9 cellular contexts compared by ENCODE assay signal in genomic region chr2:47346-48218, GRCh38. TPM values are rescaled to one million over a fixed set of nuclear protein-coding genes. Genes with fewer than 3 reads are reported as not detected.
DNase-seq lines count a peak whose midpoint lies in the region; ATAC-seq and TF ChIP-seq lines count a peak whose summit lies in the region.
"Had no signal": no experiment of that assay in that cellular context is flagged by ENCODE, and none has a peak within 500 bp of the region (broad histone marks: within the 10 kb centered on the region; RNA-seq: fewer than 3 reads in every experiment).

No MANE protein-coding gene starts in this region.

- H3K27me3 Mint-ChIP-seq in CD4-positive, alpha-beta memory T cell, result peaks cover 7% of the 10 kb centered on the region in 2 donors
- peaks cover 25 to 44% of the 10 kb centered on the region in 2 donors for H3K27me3 Mint-ChIP-seq in T-cell

- peak overlapping the region; percentile 83 to 92 (median 88) for H3K4me3 Mint-ChIP-seq in CD4-positive, alpha-beta memory T cell
- peak overlapping the region; percentile 74 to 88 (median 82) for H3K4me3 Mint-ChIP-seq in T-cell

- POLR2A ChIA-PET in CD4-positive, alpha-beta memory T cell (lab: Charles Lee; ENCODE audit: partially characterized antibody), result interaction anchor here (0.6 to 2.7 kb wide), 4 partner anchors 12 to 629 kb away, joined by 3 to 14 read pairs (median 4); partner anchors contain the start of gene TMEM18
- POLR2A ChIA-PET in T-cell (lab: Charles Lee), result no interaction called here

- H3K4me3 ChIP-seq in CD4-positive, alpha-beta memory T cell (ENCODE audit: low read length in 2 of 2), result peak overlapping the region in 1 of 2 donors; percentile 62
- peak overlapping the region; percentile 72 for H3K4me3 ChIP-seq in left ventricle myocardium inferior

- H3K36me3 Mint-ChIP-seq in CD4-positive, alpha-beta memory T cell, result peaks cover 0 to 2% of the 10 kb centered on the region in 2 donors
- no peaks in the 10 kb centered on the region for H3K36me3 Mint-ChIP-seq in T-cell

- intact Hi-C loops in CD4-positive, alpha-beta memory T cell (cut with micrococcal nuclease), result no loop called here
- intact Hi-C loops in left ventricle myocardium inferior (cut with micrococcal nuclease), result no loop called here

- peaks cover 5 to 21% (median 15%) of the 10 kb centered on the region in 4 donors for H3K4me1 Mint-ChIP-seq in CD4-positive, alpha-beta memory T cell
- peaks cover 11 to 17% (median 16%) of the 10 kb centered on the region in 3 donors for H3K4me1 Mint-ChIP-seq in T-cell

- H3K9me3 ChIP-seq in CD4-positive, alpha-beta memory T cell (ENCODE audit: control insufficient read depth in 1 of 2, low read length in 2 of 2), result no peaks in the 10 kb centered on the region
- no peaks in the 10 kb centered on the region for H3K9me3 ChIP-seq in left ventricle myocardium inferior (replicated peaks)

- H3K27ac Mint-ChIP-seq in CD4-positive, alpha-beta memory T cell, result peak overlapping the region in 4 of 7 donors; percentile 4 to 61 (median 49)
- peak overlapping the region in 1 of 2 donors; percentile 32 for H3K27ac Mint-ChIP-seq in T-cell

- DNase-seq in CD4-positive, alpha-beta memory T cell, result peak in 1 of 5 donors; percentile 5
- DNase-seq in T-cell (no peak), left ventricle myocardium inferior (no peak), omental fat pad (ENCODE audit: low spot score) (no peak), NCI-H2029 (lab: John Stamatoyannopoulos, UW) (no peak), germinal center (ENCODE audit: low spot score) (no peak), hypothalamus (lab: John Stamatoyannopoulos, UW) (no peak)
- DNase-seq: NCI-H1694 treated with DMSO at 0.1 percent for 48 hours had no signal

- peaks cover 0 to 2% (median 0%) of the 10 kb centered on the region in 8 donors for H3K9me3 Mint-ChIP-seq in CD4-positive, alpha-beta memory T cell
- H3K9me3 Mint-ChIP-seq in T-cell, result no peaks in the 10 kb centered on the region

- H3K27me3 ChIP-seq in CD4-positive, alpha-beta memory T cell (ENCODE audit: insufficient read depth, low read length), result peaks cover 5% of the 10 kb centered on the region
- peaks cover 69% of the 10 kb centered on the region for H3K27me3 ChIP-seq in left ventricle myocardium inferior (ENCODE audit: low read depth)

- ATAC-seq in T-cell (replicated peaks in 1 of 4), result no peak
- peak; percentile 41 for ATAC-seq in omental fat pad (ENCODE audit: low FRiP score)
- ATAC-seq in GM21717 (IDR thresholded peaks at IDR 0.05; ENCODE audit: unreplicated experiment), result no peak

- CTCF ChIA-PET in CD4-positive, alpha-beta memory T cell (lab: Charles Lee; ENCODE audit: partially characterized antibody), result no interaction called here
- CTCF ChIA-PET in T-cell (lab: Charles Lee), result no interaction called here

- H3K27ac ChIP-seq in CD4-positive, alpha-beta memory T cell (ENCODE audit: low read depth, low read length), result no peak overlapping the region
- H3K27ac ChIP-seq in left ventricle myocardium inferior (replicated peaks), result peak overlapping the region; percentile 87

- no peaks in the 10 kb centered on the region for H3K36me3 ChIP-seq in CD4-positive, alpha-beta memory T cell (ENCODE audit: insufficient read depth, low read length)
- H3K36me3 ChIP-seq in left ventricle myocardium inferior, result no peaks in the 10 kb centered on the region

- no peak for TF ChIP-seq CTCF in left ventricle myocardium inferior (IDR thresholded peaks at IDR 0.05; ENCODE audit: borderline replicate concordance)
- no peak for TF ChIP-seq CTCF in omental fat pad (IDR thresholded peaks at IDR 0.05)

- peaks cover 24% of the 10 kb centered on the region for H3K4me1 ChIP-seq in CD4-positive, alpha-beta memory T cell (ENCODE audit: insufficient read depth, low read length)
- H3K4me1 ChIP-seq in left ventricle myocardium inferior, result peaks cover 30% of the 10 kb centered on the region

RNA-seq across cellular contexts. Expression of gene FAM110C, which starts 1.3 kb away (rescaled TPM):
- total RNA-seq in CD4-positive, alpha-beta memory T cell, result 1 to 10 TPM; 2.1 to 2.5 TPM
- polyA plus RNA-seq in CD4-positive, alpha-beta memory T cell, result under 1 TPM; 0.19 to 0.26 TPM
- total RNA-seq in T-cell, result 1 to 10 TPM in 2 of 5 donors, under 1 TPM in 3; 0.35 to 1.9 (median 0.72) TPM
- total RNA-seq in left ventricle myocardium inferior, result 3.3 TPM
- total RNA-seq in omental fat pad, result 10 to 100 TPM in 2 of 4 donors, 1 to 10 TPM in 1, under 1 TPM in 1; 0.63 to 78.6 (median 18.0) TPM
